29 cellular contexts compared by ENCODE assay signal in genomic region chr21:23952269-23952668, GRCh38.
"Had no signal": no experiment of that assay in that cellular context is flagged by ENCODE, and none has a peak within 500 bp of the region (broad histone marks: within the 10 kb centered on the region; RNA-seq: fewer than 3 reads in every experiment).

No MANE protein-coding gene starts in this region.

- H3K4me1 ChIP-seq: Peyer's patch, SJCRH30 had no signal

- H3K4me3 ChIP-seq: K562, PC-9, Peyer's patch, SJCRH30 had no signal

- H3K4me3 Mint-ChIP-seq: IgD-negative memory B cell; T-cell; T-helper 1 cell treated with Interleukin-12 subunit alpha and Interleukin-12 subunit beta and Interleukin-4 antibody, amounts not matched to agents 30 μg/mL and 1 μg/mL, for 36 hours had no signal

- H3K9ac ChIP-seq: KMS-11 had no signal

- H3K9me3 Mint-ChIP-seq: T-cell; T-helper 1 cell treated with Interleukin-12 subunit alpha and Interleukin-12 subunit beta and Interleukin-4 antibody, amounts not matched to agents 30 μg/mL and 1 μg/mL, for 36 hours had no signal

- ATAC-seq: K562, Right ventricle myocardium inferior, T-cell had no signal

- H3K27me3 ChIP-seq: Peyer's patch, SJCRH30 had no signal

- H3K27ac Mint-ChIP-seq: IgD-negative memory B cell; T-cell; T-helper 1 cell treated with Interleukin-12 subunit alpha and Interleukin-12 subunit beta and Interleukin-4 antibody, amounts not matched to agents 30 μg/mL and 1 μg/mL, for 36 hours had no signal

- DNase-seq: Kasumi-1; NCI-H1092; NCI-H1105 treated with DMSO at 0.1 percent for 48 hours; NCI-H1417 treated with DMSO at 0.1 percent for 48 hours; NCI-H146; NCI-H1694 treated with DMSO at 0.1 percent for 48 hours; NCI-H1930; NCI-H2081; NCI-H2107; NCI-H2171; NCI-H226; NCI-H446; NCI-H510A; NCI-H524 treated with DMSO at 0.1 percent for 48 hours; NCI-H69; NCI-H774; NK-92 treated with Interleukin-12 subunit alpha and Interleukin-12 subunit beta, amount 100 ng/mL, for 24 hours; PC-9; Peyer's patch; SHP77 treated with DMSO at 0.1 percent for 48 hours; SJCRH30; SW 1271; T-cell had no signal

- H3K4me2 ChIP-seq: KMS-11, PC-9 had no signal

- H2AFZ ChIP-seq: PC-9 had no signal

- H3K27ac ChIP-seq: HL-60, KMS-11, PC-9, Peyer's patch, SJCRH30 had no signal

- H3K9me3 ChIP-seq: Peyer's patch, SJCRH30 had no signal

- H3K36me3 ChIP-seq: Peyer's patch, SJCRH30 had no signal

- H3K27me3 Mint-ChIP-seq: IgD-negative memory B cell, T-cell had no signal
